In genomic region chr2:111162718-111163331, GRCh38 we compare ENCODE assay signal across 1 cellular context.
TF ChIP-seq lines count a peak whose summit lies in the region.

No MANE protein-coding gene starts in this region.

TF ChIP-seq in K562, 482 proteins besides CTCF, POLR2A, EP300 and RAD21 (continued from another document):
- TF ChIP-seq SMAD1 (IDR thresholded peaks at IDR 0.05; ENCODE audit: low read depth, low read length, partially characterized antibody): no peak
- TF ChIP-seq NBN (IDR thresholded peaks at IDR 0.05; ENCODE audit: low read depth): no peak
- no peak for TF ChIP-seq TAF9B (IDR thresholded peaks at IDR 0.05; ENCODE audit: partially characterized antibody)
- TF ChIP-seq CREB3L1 (IDR thresholded peaks at IDR 0.05; ENCODE audit: borderline replicate concordance, low read depth): no peak
- TF ChIP-seq, protein P1, sequence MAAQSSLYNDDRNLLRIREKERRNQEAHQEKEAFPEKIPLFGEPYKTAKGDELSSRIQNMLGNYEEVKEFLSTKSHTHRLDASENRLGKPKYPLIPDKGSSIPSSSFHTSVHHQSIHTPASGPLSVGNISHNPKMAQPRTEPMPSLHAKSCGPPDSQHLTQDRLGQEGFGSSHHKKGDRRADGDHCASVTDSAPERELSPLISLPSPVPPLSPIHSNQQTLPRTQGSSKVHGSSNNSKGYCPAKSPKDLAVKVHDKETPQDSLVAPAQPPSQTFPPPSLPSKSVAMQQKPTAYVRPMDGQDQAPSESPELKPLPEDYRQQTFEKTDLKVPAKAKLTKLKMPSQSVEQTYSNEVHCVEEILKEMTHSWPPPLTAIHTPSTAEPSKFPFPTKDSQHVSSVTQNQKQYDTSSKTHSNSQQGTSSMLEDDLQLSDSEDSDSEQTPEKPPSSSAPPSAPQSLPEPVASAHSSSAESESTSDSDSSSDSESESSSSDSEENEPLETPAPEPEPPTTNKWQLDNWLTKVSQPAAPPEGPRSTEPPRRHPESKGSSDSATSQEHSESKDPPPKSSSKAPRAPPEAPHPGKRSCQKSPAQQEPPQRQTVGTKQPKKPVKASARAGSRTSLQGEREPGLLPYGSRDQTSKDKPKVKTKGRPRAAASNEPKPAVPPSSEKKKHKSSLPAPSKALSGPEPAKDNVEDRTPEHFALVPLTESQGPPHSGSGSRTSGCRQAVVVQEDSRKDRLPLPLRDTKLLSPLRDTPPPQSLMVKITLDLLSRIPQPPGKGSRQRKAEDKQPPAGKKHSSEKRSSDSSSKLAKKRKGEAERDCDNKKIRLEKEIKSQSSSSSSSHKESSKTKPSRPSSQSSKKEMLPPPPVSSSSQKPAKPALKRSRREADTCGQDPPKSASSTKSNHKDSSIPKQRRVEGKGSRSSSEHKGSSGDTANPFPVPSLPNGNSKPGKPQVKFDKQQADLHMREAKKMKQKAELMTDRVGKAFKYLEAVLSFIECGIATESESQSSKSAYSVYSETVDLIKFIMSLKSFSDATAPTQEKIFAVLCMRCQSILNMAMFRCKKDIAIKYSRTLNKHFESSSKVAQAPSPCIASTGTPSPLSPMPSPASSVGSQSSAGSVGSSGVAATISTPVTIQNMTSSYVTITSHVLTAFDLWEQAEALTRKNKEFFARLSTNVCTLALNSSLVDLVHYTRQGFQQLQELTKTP (IDR thresholded peaks at IDR 0.05; ENCODE audit: low read depth in 1 of 2, partially characterized antibody in 2 of 2): peak in 1 of 2 experiments; percentile 21
- no peak for TF ChIP-seq YY1 (IDR thresholded peaks at IDR 0.05; ENCODE audit: borderline replicate concordance in 1 of 3, control insufficient read depth in 1 of 3, extremely low read depth in 1 of 3, insufficient read depth in 3 of 3, insufficient read length in 1 of 3, insufficient replicate concordance in 2 of 3, low read depth in 1 of 3, low read length in 2 of 3)
- TF ChIP-seq PTRF (tag; IDR thresholded peaks at IDR 0.05): no peak
- TF ChIP-seq, protein P2, sequence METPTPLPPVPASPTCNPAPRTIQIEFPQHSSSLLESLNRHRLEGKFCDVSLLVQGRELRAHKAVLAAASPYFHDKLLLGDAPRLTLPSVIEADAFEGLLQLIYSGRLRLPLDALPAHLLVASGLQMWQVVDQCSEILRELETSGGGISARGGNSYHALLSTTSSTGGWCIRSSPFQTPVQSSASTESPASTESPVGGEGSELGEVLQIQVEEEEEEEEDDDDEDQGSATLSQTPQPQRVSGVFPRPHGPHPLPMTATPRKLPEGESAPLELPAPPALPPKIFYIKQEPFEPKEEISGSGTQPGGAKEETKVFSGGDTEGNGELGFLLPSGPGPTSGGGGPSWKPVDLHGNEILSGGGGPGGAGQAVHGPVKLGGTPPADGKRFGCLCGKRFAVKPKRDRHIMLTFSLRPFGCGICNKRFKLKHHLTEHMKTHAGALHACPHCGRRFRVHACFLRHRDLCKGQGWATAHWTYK (CRISPR knock-in tag; IDR thresholded peaks at IDR 0.05): no peak
- no peak for TF ChIP-seq NELFE (IDR thresholded peaks at IDR 0.05; ENCODE audit: insufficient read depth, insufficient read length)
- no peak for TF ChIP-seq STAT6 (CRISPR knock-in tag; IDR thresholded peaks at IDR 0.05)
- no peak for TF ChIP-seq SIRT6 (IDR thresholded peaks at IDR 0.05; ENCODE audit: low read depth, low read length)
- TF ChIP-seq TBL1XR1 (IDR thresholded peaks at IDR 0.05; ENCODE audit: low read length in 2 of 2): peak in 1 of 2 experiments; percentile 65; a peak in 2 of 4 replicates
- TF ChIP-seq FOXP4 (CRISPR knock-in tag; IDR thresholded peaks at IDR 0.05; ENCODE audit: borderline replicate concordance): no peak
- no peak for TF ChIP-seq SMARCB1 (IDR thresholded peaks at IDR 0.05; ENCODE audit: insufficient read length, low read depth)
- no peak for TF ChIP-seq ZNF12 (CRISPR knock-in tag; IDR thresholded peaks at IDR 0.05)
- no peak for TF ChIP-seq RREB1 (CRISPR knock-in tag; IDR thresholded peaks at IDR 0.05)
- no peak for TF ChIP-seq CHD1 (IDR thresholded peaks at IDR 0.05; ENCODE audit: low read length)
- no peak for TF ChIP-seq ZNF584 (CRISPR knock-in tag; IDR thresholded peaks at IDR 0.05; ENCODE audit: low read depth)
- no peak for TF ChIP-seq SAFB2 (IDR thresholded peaks at IDR 0.05; ENCODE audit: borderline replicate concordance, low read depth, low read length, severe bottlenecking)
- TF ChIP-seq ZNF57 (CRISPR knock-in tag; IDR thresholded peaks at IDR 0.05): no peak
- TF ChIP-seq C11orf30 (IDR thresholded peaks at IDR 0.05; ENCODE audit: low read depth): no peak
- no peak for TF ChIP-seq DNMT1 (IDR thresholded peaks at IDR 0.05)
- TF ChIP-seq ZNF41 (CRISPR knock-in tag; conservative IDR thresholded peaks at IDR 0.05): no peak
- TF ChIP-seq ATF4 (CRISPR knock-in tag; IDR thresholded peaks at IDR 0.05): no peak
- no peak for TF ChIP-seq HDAC8 (tag; IDR thresholded peaks at IDR 0.05)
